ENCODE assay signal across 8 cellular contexts in the genomic region with DNA sequence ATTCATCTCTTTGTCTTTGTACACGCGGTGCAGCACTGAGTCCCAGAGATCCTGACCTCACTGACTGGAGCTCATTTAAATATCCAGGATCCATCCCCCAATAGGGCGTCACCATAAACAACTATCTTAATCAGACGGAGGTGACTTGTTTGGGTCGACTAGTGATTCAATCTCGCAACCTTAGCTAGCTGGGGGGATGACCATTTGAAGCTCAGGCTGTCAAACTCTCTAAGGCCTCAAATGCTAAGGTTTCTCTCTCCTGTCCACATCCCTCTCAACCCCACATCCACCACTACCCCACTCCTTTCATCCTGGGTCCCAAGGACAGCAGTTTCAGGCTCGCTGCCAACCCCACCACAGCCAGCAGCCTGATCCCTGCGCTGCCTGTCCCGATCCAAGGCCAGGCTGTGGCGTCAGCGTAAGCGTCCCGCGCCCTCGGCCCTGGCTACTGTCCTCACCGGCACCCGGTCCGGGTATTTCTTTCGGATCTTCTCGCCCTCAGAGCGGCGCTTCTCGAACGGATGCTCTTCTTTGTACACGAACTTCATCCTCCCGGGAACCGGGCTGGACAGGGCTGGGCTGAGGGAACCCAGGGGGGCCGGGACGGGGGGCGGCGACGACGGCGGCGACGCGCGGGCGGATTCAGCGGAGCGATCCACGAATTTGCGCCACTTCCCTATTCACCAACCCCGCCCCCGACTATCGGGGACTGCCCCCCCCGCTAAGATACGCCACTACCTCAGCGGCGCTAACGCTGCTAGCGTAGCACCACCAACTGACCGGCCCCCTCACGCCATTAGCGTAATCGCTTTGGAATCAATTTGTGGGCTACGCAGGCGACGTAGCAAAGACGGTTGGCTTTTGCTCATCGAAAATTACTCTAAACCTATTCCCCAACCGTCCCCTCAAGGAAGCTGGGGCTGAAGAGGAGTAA. TPM values are rescaled to one million over a fixed set of nuclear protein-coding genes. Genes with fewer than 3 reads are reported as not detected.
A peak's percentile ranks its signal among the peaks of the same experiment; 100 is the strongest.
DNase-seq lines count a peak whose midpoint lies in the region; ATAC-seq and TF ChIP-seq lines count a peak whose summit lies in the region.

A gene (minus strand): TSS at position 667 of the 934 bp plus-strand sequence. CDS start 119 bp downstream, at position 548.

- H3K36me3 Mint-ChIP-seq in CD4-positive, CD25-positive, alpha-beta regulatory T cell: peaks cover 35% of the 10 kb centered on the region
- H3K36me3 Mint-ChIP-seq in nephron progenitor cell (ENCODE audit: low read depth): peaks cover 41% of the 10 kb centered on the region
- peaks cover 48% of the 10 kb centered on the region for H3K36me3 Mint-ChIP-seq in stimulated activated naive CD8-positive, alpha-beta T cell treated with anti-CD3 and anti-CD28 coated beads, Interleukin-15, Interleukin-2, amounts not matched to agents 100 ng/mL and 50 ng/mL, for 24 hours (ENCODE audit: low read depth)

- peak; percentile 86 to 95 (median 93) for DNase-seq in CD4-positive, CD25-positive, alpha-beta regulatory T cell
- DNase-seq in Kasumi-1 (lab: John Stamatoyannopoulos, UW): peak; percentile 55 to 60
- DNase-seq in SHP77 (lab: John Stamatoyannopoulos, UW): peak; percentile 86 to 89
- peak; percentile 97 for DNase-seq in activated effector memory CD4-positive, alpha-beta T cell treated with anti-CD3 and anti-CD28 coated beads, Interleukin-2, amount 50 U/mL, for 16 hours
- peak; percentile 72 for DNase-seq in fibroblast of the conjunctiva (ENCODE audit: low read depth)
- peak; percentile 96 for DNase-seq in nephron progenitor cell

- H3K4me3 ChIP-seq in CD4-positive, CD25-positive, alpha-beta regulatory T cell (ENCODE audit: low read depth, low read length): peak within 1 kb of the TSS; percentile 99

- H3K9me3 Mint-ChIP-seq in CD4-positive, CD25-positive, alpha-beta regulatory T cell: peaks cover 0 to 1% (median 0%) of the 10 kb centered on the region in 7 donors
- no peaks in the 10 kb centered on the region for H3K9me3 Mint-ChIP-seq in nephron progenitor cell
- H3K9me3 Mint-ChIP-seq in stimulated activated naive CD8-positive, alpha-beta T cell treated with anti-CD3 and anti-CD28 coated beads, Interleukin-15, Interleukin-2, amounts not matched to agents 100 ng/mL and 50 ng/mL, for 24 hours: no peaks in the 10 kb centered on the region

- no peaks in the 10 kb centered on the region for H3K9me3 ChIP-seq in CD4-positive, CD25-positive, alpha-beta regulatory T cell (ENCODE audit: control insufficient read depth in 2 of 2, low read length in 2 of 2)

- no peak for TF ChIP-seq CTCF in nephron progenitor cell (IDR thresholded peaks at IDR 0.05)

- H3K27me3 ChIP-seq in CD4-positive, CD25-positive, alpha-beta regulatory T cell (ENCODE audit: control insufficient read depth, insufficient read depth, low read length): no peaks in the 10 kb centered on the region

- H3K27ac Mint-ChIP-seq in CD4-positive, CD25-positive, alpha-beta regulatory T cell: peak within 1 kb of the TSS; percentile 98 to 99 (median 99)
- H3K27ac Mint-ChIP-seq in nephron progenitor cell: peak within 1 kb of the TSS; percentile 100
- peak within 1 kb of the TSS; percentile 96 for H3K27ac Mint-ChIP-seq in stimulated activated naive CD8-positive, alpha-beta T cell treated with anti-CD3 and anti-CD28 coated beads, Interleukin-15, Interleukin-2, amounts not matched to agents 100 ng/mL and 50 ng/mL, for 24 hours

- peaks cover 40% of the 10 kb centered on the region for H3K4me1 ChIP-seq in CD4-positive, CD25-positive, alpha-beta regulatory T cell (ENCODE audit: control insufficient read depth, insufficient read depth, low read length, poor library complexity, severe bottlenecking)

- peak; percentile 23 to 27 for ATAC-seq in CD4-positive, CD25-positive, alpha-beta regulatory T cell (ENCODE audit: low read depth in 2 of 2)
- peak; percentile 30 for ATAC-seq in GM21423 (IDR thresholded peaks at IDR 0.05; ENCODE audit: unreplicated experiment)

- H3K36me3 ChIP-seq in CD4-positive, CD25-positive, alpha-beta regulatory T cell (ENCODE audit: control insufficient read depth, insufficient read depth, low read length): peaks cover 34% of the 10 kb centered on the region

- peak within 1 kb of the TSS; percentile 92 to 97 (median 96) for H3K4me3 Mint-ChIP-seq in CD4-positive, CD25-positive, alpha-beta regulatory T cell
- H3K4me3 Mint-ChIP-seq in nephron progenitor cell: peak within 1 kb of the TSS; percentile 98
- H3K4me3 Mint-ChIP-seq in stimulated activated naive CD8-positive, alpha-beta T cell treated with anti-CD3 and anti-CD28 coated beads, Interleukin-15, Interleukin-2, amounts not matched to agents 100 ng/mL and 50 ng/mL, for 24 hours: peak within 1 kb of the TSS; percentile 94

- H3K27me3 Mint-ChIP-seq in CD4-positive, CD25-positive, alpha-beta regulatory T cell: peaks cover 14% of the 10 kb centered on the region
- H3K27me3 Mint-ChIP-seq in nephron progenitor cell (ENCODE audit: low read depth, poor library complexity): no peaks in the 10 kb centered on the region
- H3K27me3 Mint-ChIP-seq in stimulated activated naive CD8-positive, alpha-beta T cell treated with anti-CD3 and anti-CD28 coated beads, Interleukin-15, Interleukin-2, amounts not matched to agents 100 ng/mL and 50 ng/mL, for 24 hours: no peaks in the 10 kb centered on the region

- peaks cover 16 to 48% (median 30%) of the 10 kb centered on the region in 4 donors for H3K4me1 Mint-ChIP-seq in CD4-positive, CD25-positive, alpha-beta regulatory T cell
- peaks cover 39% of the 10 kb centered on the region for H3K4me1 Mint-ChIP-seq in nephron progenitor cell
- H3K4me1 Mint-ChIP-seq in stimulated activated naive CD8-positive, alpha-beta T cell treated with anti-CD3 and anti-CD28 coated beads, Interleukin-15, Interleukin-2, amounts not matched to agents 100 ng/mL and 50 ng/mL, for 24 hours (ENCODE audit: low read depth): peaks cover 44% of the 10 kb centered on the region

- H3K27ac ChIP-seq in CD4-positive, CD25-positive, alpha-beta regulatory T cell (ENCODE audit: insufficient read depth, low read length, poor library complexity, severe bottlenecking): peak within 1 kb of the TSS; percentile 93

RNA-seq across cellular contexts. Expression of the gene that starts here (rescaled TPM):
- 227 TPM for total RNA-seq in CD4-positive, CD25-positive, alpha-beta regulatory T cell
- polyA plus RNA-seq in CD4-positive, CD25-positive, alpha-beta regulatory T cell: 1,000 to 10,000 TPM in 2 of 4 donors, 100 to 1,000 TPM in 2; 939 to 1,205 (median 986) TPM

Comparison
In these comparisons a context has a peak if more than half of its experiments do, and no peak if none do; other contexts are left out.
1. Peak in every context shown above with its lines: DNase-seq, ATAC-seq, H3K4me3 ChIP-seq and H3K27ac ChIP-seq.